In the genomic region with DNA sequence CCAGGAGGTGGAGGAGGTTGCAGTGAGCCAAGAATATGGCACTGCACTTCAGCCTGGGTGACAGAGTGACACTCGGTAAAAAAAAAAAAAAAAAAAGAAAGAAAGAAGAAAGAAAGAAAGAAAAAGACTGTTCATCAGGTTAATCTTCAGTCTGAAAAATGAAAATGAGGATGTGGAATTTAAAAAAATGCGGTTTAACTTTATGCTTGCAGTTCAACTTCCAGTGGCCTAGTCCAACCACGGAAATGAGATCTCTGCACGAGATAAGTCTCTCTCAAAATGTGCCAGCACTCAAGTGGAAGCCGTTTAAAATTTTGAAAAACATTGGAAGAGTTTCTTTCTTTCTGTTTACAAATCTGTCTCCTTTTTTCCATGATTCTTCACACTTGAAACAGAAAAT, we compare ENCODE assay signal across 13 cellular contexts.
DNase-seq lines count a peak whose midpoint lies in the region; ATAC-seq and TF ChIP-seq lines count a peak whose summit lies in the region.
"Had no signal": no experiment of that assay in that cellular context is flagged by ENCODE, and none has a peak within 500 bp of the region (broad histone marks: within the 10 kb centered on the region; RNA-seq: fewer than 3 reads in every experiment).

No MANE protein-coding gene starts in this region.

- peaks cover 29% of the 10 kb centered on the region for H3F3A ChIP-seq in SK-N-SH (replicated peaks; ENCODE audit: insufficient read depth)

- POLR2A ChIA-PET in CD4-positive, alpha-beta T cell (lab: Charles Lee): interaction anchor here (1.4 to 5.8 kb wide), 2 partner anchors 14 to 123 kb away, joined by 3 to 86 read pairs; no protein-coding TSS in a partner anchor
- POLR2A ChIA-PET in SK-N-SH (lab: Yijun Ruan, JAX) (no interaction called here), Caco-2 (lab: Charles Lee) (no interaction called here)

- no TSS peak for BruUV-seq in Caco-2 (replicated peaks; lab: Mats Ljungman, UMichigan)

- no peak overlapping the region for H3K4me2 ChIP-seq in SK-N-SH

- peaks cover 7 to 26% of the 10 kb centered on the region in 2 experiments for H3K36me3 ChIP-seq in SK-N-SH (replicated peaks in 1 of 2; ENCODE audit: control insufficient read depth in 1 of 2, insufficient read depth in 2 of 2, low read length in 1 of 2)
- H3K36me3 ChIP-seq in Caco-2 (ENCODE audit: control insufficient read depth, insufficient read depth, low read length): no peaks in the 10 kb centered on the region

- no peaks in the 10 kb centered on the region for H3K27me3 ChIP-seq in CD4-positive, alpha-beta T cell (ENCODE audit: control insufficient read depth, insufficient read depth, low read length)
- H3K27me3 ChIP-seq in SK-N-SH (ENCODE audit: insufficient read depth): no peaks in the 10 kb centered on the region
- H3K27me3 ChIP-seq in Caco-2 (replicated peaks; ENCODE audit: control insufficient read depth, insufficient read depth, low read length): no peaks in the 10 kb centered on the region

- no peaks in the 10 kb centered on the region for H3K27me3 Mint-ChIP-seq in CD4-positive, alpha-beta T cell
- H3K27me3 Mint-ChIP-seq in T-helper 2 cell treated with Interferon-gamma antibody and Interleukin-4, amounts not matched to agents 5 μg/mL and 100 μg/mL, for 36 hours (ENCODE audit: low read depth): no peaks in the 10 kb centered on the region
- no peaks in the 10 kb centered on the region for H3K27me3 Mint-ChIP-seq in effector memory CD8-positive, alpha-beta T cell
- H3K27me3 Mint-ChIP-seq in Caco-2 (ENCODE audit: insufficient read depth, unreplicated experiment): peaks cover 9% of the 10 kb centered on the region

- ATAC-seq in CD4-positive, alpha-beta T cell (ENCODE audit: poor library complexity): peak; percentile 12
- peak; percentile 26 for ATAC-seq in HG03442 (IDR thresholded peaks at IDR 0.05; ENCODE audit: unreplicated experiment)
- peak; percentile 16 for ATAC-seq in effector memory CD8-positive, alpha-beta T cell (replicated peaks)
- no peak for ATAC-seq in GM18861 (IDR thresholded peaks at IDR 0.05; ENCODE audit: unreplicated experiment)
- ATAC-seq in GM19467 (IDR thresholded peaks at IDR 0.05; ENCODE audit: unreplicated experiment): no peak

- H3K4me1 ChIP-seq in SK-N-SH (ENCODE audit: control insufficient read depth in 1 of 2, insufficient read depth in 2 of 2, low read depth in 1 of 2, low read length in 1 of 2): peaks cover 0 to 15% of the 10 kb centered on the region in 2 experiments; a peak in 2 of 4 replicates
- no peaks in the 10 kb centered on the region for H3K4me1 ChIP-seq in Caco-2

- peaks cover 100% of the 10 kb centered on the region for H3K4me1 Mint-ChIP-seq in CD4-positive, alpha-beta T cell (ENCODE audit: low read depth)
- peaks cover 97% of the 10 kb centered on the region for H3K4me1 Mint-ChIP-seq in T-helper 2 cell treated with Interferon-gamma antibody and Interleukin-4, amounts not matched to agents 5 μg/mL and 100 μg/mL, for 36 hours (ENCODE audit: low read depth)
- peaks cover 78 to 97% of the 10 kb centered on the region in 2 donors for H3K4me1 Mint-ChIP-seq in effector memory CD8-positive, alpha-beta T cell (ENCODE audit: low read depth in 2 of 2)
- H3K4me1 Mint-ChIP-seq in Caco-2 (ENCODE audit: low read depth, unreplicated experiment): no peaks in the 10 kb centered on the region

- no peaks in the 10 kb centered on the region for H3K9me3 Mint-ChIP-seq in CD4-positive, alpha-beta T cell
- no peaks in the 10 kb centered on the region for H3K9me3 Mint-ChIP-seq in T-helper 2 cell treated with Interferon-gamma antibody and Interleukin-4, amounts not matched to agents 5 μg/mL and 100 μg/mL, for 36 hours
- no peaks in the 10 kb centered on the region for H3K9me3 Mint-ChIP-seq in effector memory CD8-positive, alpha-beta T cell
- H3K9me3 Mint-ChIP-seq in Caco-2 (ENCODE audit: unreplicated experiment): no peaks in the 10 kb centered on the region
- H3K9me3 Mint-ChIP-seq: mesothelial cell of epicardium had no signal

- WGBS in SK-N-SH (ENCODE audit: low lambda C conversion rate): 90% methylated on average over 5 of the region's 5 CpGs

- no peak overlapping the region for H3K4me3 ChIP-seq in SK-N-SH (ENCODE audit: low read depth in 2 of 2, low read length in 1 of 2)
- H3K4me3 ChIP-seq in Caco-2 (ENCODE audit: low read depth, low read length): no peak overlapping the region
- H3K4me3 ChIP-seq: psoas muscle had no signal

- no peaks in the 10 kb centered on the region for H3K9me3 ChIP-seq in CD4-positive, alpha-beta T cell (ENCODE audit: control insufficient read depth, low read length)
- H3K9me3 ChIP-seq in SK-N-SH (no peaks in the 10 kb centered on the region), Caco-2 (no peaks in the 10 kb centered on the region)
- H3K9me3 ChIP-seq: psoas muscle had no signal

- no peak overlapping the region for H2AFZ ChIP-seq in SK-N-SH (ENCODE audit: low read depth)

- intact Hi-C loops in CD4-positive, alpha-beta T cell (cut with DNase I, micrococcal nuclease): loop anchor here (1.0 to 2.0 kb wide), 3 partner anchors 17 to 730 kb away; no protein-coding TSS in a partner anchor
- intact Hi-C loops in Caco-2 (cut with micrococcal nuclease; ENCODE audit: unreplicated experiment): loop anchor here (2.0 kb wide), 1 partner anchor 73 kb away; no protein-coding TSS in a partner anchor

- H4K20me1 ChIP-seq in SK-N-SH (ENCODE audit: insufficient read depth): no peaks in the 10 kb centered on the region

- no peak overlapping the region for H3K9ac ChIP-seq in SK-N-SH

- DNase-seq in CD4-positive, alpha-beta T cell: peak in 2 of 10 experiments; percentile 22 to 55
- peak; percentile 53 for DNase-seq in T-helper 2 cell treated with Interferon-gamma antibody and Interleukin-4, amounts not matched to agents 5 μg/mL and 100 μg/mL, for 36 hours (ENCODE audit: low spot score)
- DNase-seq in effector memory CD8-positive, alpha-beta T cell: no peak
- DNase-seq in SK-N-SH (no peak), Caco-2 (no peak)
- DNase-seq: NCI-H146; NCI-H748 treated with DMSO at 0.1 percent for 48 hours; psoas muscle; stimulated activated CD4-positive, alpha-beta T cell treated with anti-CD3 and anti-CD28 coated beads, Interleukin-2, amount 100 ng/mL, for 48 hours had no signal

- TF ChIP-seq EP300 in SK-N-SH (IDR thresholded peaks at IDR 0.05; ENCODE audit: borderline replicate concordance in 1 of 2, low read depth in 1 of 2, low read length in 1 of 2): no peak

- H3K27ac Mint-ChIP-seq in CD4-positive, alpha-beta T cell: peak overlapping the region; percentile 97
- peak overlapping the region; percentile 88 for H3K27ac Mint-ChIP-seq in T-helper 2 cell treated with Interferon-gamma antibody and Interleukin-4, amounts not matched to agents 5 μg/mL and 100 μg/mL, for 36 hours
- H3K27ac Mint-ChIP-seq in effector memory CD8-positive, alpha-beta T cell: peak overlapping the region; percentile 81 to 93
- H3K27ac Mint-ChIP-seq in Caco-2 (ENCODE audit: unreplicated experiment): no peak overlapping the region
- H3K27ac Mint-ChIP-seq: mesothelial cell of epicardium had no signal

- H3K4me3 Mint-ChIP-seq in CD4-positive, alpha-beta T cell: peak overlapping the region; percentile 71
- H3K4me3 Mint-ChIP-seq in T-helper 2 cell treated with Interferon-gamma antibody and Interleukin-4, amounts not matched to agents 5 μg/mL and 100 μg/mL, for 36 hours: peak overlapping the region; percentile 66
- peak overlapping the region; percentile 56 to 67 for H3K4me3 Mint-ChIP-seq in effector memory CD8-positive, alpha-beta T cell
- no peak overlapping the region for H3K4me3 Mint-ChIP-seq in Caco-2 (ENCODE audit: unreplicated experiment)
- H3K4me3 Mint-ChIP-seq: mesothelial cell of epicardium had no signal

- H3K79me2 ChIP-seq in SK-N-SH (ENCODE audit: insufficient read depth): peaks cover 23% of the 10 kb centered on the region; the same call in 1 of the 2 replicates

- no peak for TF ChIP-seq RAD21 in SK-N-SH (IDR thresholded peaks at IDR 0.05; ENCODE audit: low read length)

- peak overlapping the region; percentile 58 for H3K27ac ChIP-seq in CD4-positive, alpha-beta T cell (ENCODE audit: low read depth, low read length)
- H3K27ac ChIP-seq in SK-N-SH (ENCODE audit: low read depth in 2 of 2, low read length in 1 of 2): no peak overlapping the region
- H3K27ac ChIP-seq: psoas muscle had no signal

- H3K9me2 ChIP-seq in SK-N-SH: no peaks in the 10 kb centered on the region

- TF ChIP-seq CTCF in CD4-positive, alpha-beta T cell (IDR thresholded peaks at IDR 0.05): no peak
- no peak for TF ChIP-seq CTCF in SK-N-SH (IDR thresholded peaks at IDR 0.05)
- TF ChIP-seq CTCF in Caco-2 (IDR thresholded peaks at IDR 0.05; ENCODE audit: insufficient read depth in 1 of 2, low read depth in 1 of 2, low read length in 1 of 2, severe bottlenecking in 1 of 2, unreplicated experiment in 1 of 2): no peak

- CTCF ChIA-PET in CD4-positive, alpha-beta T cell (lab: Charles Lee): interaction anchor here (0.8 to 1.5 kb wide), 7 partner anchors 8 to 72 kb away, joined by 3 to 5 read pairs (median 4); no protein-coding TSS in a partner anchor
- CTCF ChIA-PET in SK-N-SH (lab: Yijun Ruan, JAX) (interaction anchor here (2.1 kb wide), 1 partner anchor 72 kb away, joined by 8 read pairs; no protein-coding TSS in a partner anchor), Caco-2 (lab: Charles Lee) (no interaction called here)

- H3K36me3 Mint-ChIP-seq in CD4-positive, alpha-beta T cell (ENCODE audit: low read depth): peaks cover 82% of the 10 kb centered on the region
- peaks cover 77% of the 10 kb centered on the region for H3K36me3 Mint-ChIP-seq in T-helper 2 cell treated with Interferon-gamma antibody and Interleukin-4, amounts not matched to agents 5 μg/mL and 100 μg/mL, for 36 hours (ENCODE audit: low read depth)
- peaks cover 51% of the 10 kb centered on the region for H3K36me3 Mint-ChIP-seq in effector memory CD8-positive, alpha-beta T cell (ENCODE audit: insufficient read depth)
- H3K36me3 Mint-ChIP-seq in Caco-2 (ENCODE audit: insufficient read depth, unreplicated experiment): no peaks in the 10 kb centered on the region
- H3K36me3 Mint-ChIP-seq: mesothelial cell of epicardium had no signal

TF ChIP-seq in SK-N-SH, 30 proteins besides CTCF, POLR2A, EP300 and RAD21 (continues in another document):
- TF ChIP-seq USF1 (IDR thresholded peaks at IDR 0.05; ENCODE audit: borderline replicate concordance, low read depth): no peak

Comparison
In these comparisons a context has a peak if more than half of its experiments do, and no peak if none do; other contexts are left out.
1. ATAC-seq: peak in CD4-positive, alpha-beta T cell (single experiment), HG03442 (single experiment) and effector memory CD8-positive, alpha-beta T cell (single experiment); none in GM18861 (single experiment) and GM19467 (single experiment).